ENCODE assay signal across 23 cellular contexts in genomic region chr7:138228764-138229163, GRCh38.
"Had no signal": no experiment of that assay in that cellular context is flagged by ENCODE, and none has a peak within 500 bp of the region (broad histone marks: within the 10 kb centered on the region; RNA-seq: fewer than 3 reads in every experiment).

No MANE protein-coding gene starts in this region.

- H3K4me2 ChIP-seq: SK-N-SH had no signal

- H3K4me3 ChIP-seq: adrenal gland, breast epithelium had no signal

- H3K4me3 Mint-ChIP-seq: activated CD8-positive, alpha-beta T cell treated with anti-CD3 and anti-CD28 coated beads for 36 hours; activated naive CD8-positive, alpha-beta T cell treated with anti-CD3 and anti-CD28 coated beads, Interleukin-2, amount 10 ng/mL, durations not matched to agents 7 days and 5 days; activated T-cell treated with anti-CD3 and anti-CD28 coated beads, Interleukin-2, amount 50 U/mL, for 72 hours had no signal

- H3K27ac ChIP-seq: adrenal gland, breast epithelium had no signal

- DNase-seq: activated CD4-positive, alpha-beta T cell treated with anti-CD3 and anti-CD28 coated beads for 4 hours; activated CD8-positive, alpha-beta memory T cell treated with anti-CD3 and anti-CD28 coated beads, Interleukin-2, amount 50 U/mL, for 4 hours; activated CD8-positive, alpha-beta T cell treated with anti-CD3 and anti-CD28 coated beads for 36 hours; activated gamma-delta T cell treated with Interleukin-2 at 50 U/mL for 16 hours; activated naive CD4-positive, alpha-beta T cell treated with anti-CD3 and anti-CD28 coated beads, Interleukin-2, amount 50 U/mL, for 16 hours; activated naive CD8-positive, alpha-beta T cell treated with anti-CD3 and anti-CD28 coated beads, Interleukin-2, amount 10 ng/mL, durations not matched to agents 7 days and 5 days; activated T-cell treated with anti-CD3 and anti-CD28 coated beads, Interleukin-2, amount 50 U/mL, for 72 hours; adrenal gland; aorta; caudate nucleus; Kasumi-1; KBM-7; NCI-H1105 treated with DMSO at 0.1 percent for 48 hours; NCI-H1436 treated with DMSO at 0.1 percent for 48 hours; NCI-H187; NCI-H2081; NCI-H510A treated with DMSO at 0.1 percent for 48 hours; SIG-M5; SK-N-SH; T-helper 1 cell had no signal

- H3K9me3 Mint-ChIP-seq: activated CD8-positive, alpha-beta T cell treated with anti-CD3 and anti-CD28 coated beads for 36 hours; activated T-helper 2 cell treated with anti-CD3 and anti-CD28 coated beads, Interferon-gamma antibody, Interleukin-2, Interleukin-4, amounts not matched to agents 10 μg/mL and 5 μg/mL and 100 μg/mL, durations not matched to agents 14 hours and 24 hours and 36 hours had no signal

- H3K9ac ChIP-seq: SK-N-SH had no signal

- H3K36me3 Mint-ChIP-seq: activated naive CD8-positive, alpha-beta T cell treated with anti-CD3 and anti-CD28 coated beads, Interleukin-2, amount 10 ng/mL, durations not matched to agents 7 days and 5 days had no signal

- ATAC-seq: activated CD4-positive, CD25-positive, alpha-beta regulatory T cell treated with anti-CD3 and anti-CD28 coated beads, Interleukin-2, amount 50 U/mL, for 24 hours; activated CD8-positive, alpha-beta T cell treated with anti-CD3 and anti-CD28 coated beads for 36 hours; activated T-cell treated with anti-CD3 and anti-CD28 coated beads, Interleukin-2, amount 50 U/mL, for 72 hours had no signal

- H3K27me3 ChIP-seq: adrenal gland, breast epithelium had no signal

- H3K27ac Mint-ChIP-seq: activated CD8-positive, alpha-beta T cell treated with anti-CD3 and anti-CD28 coated beads for 36 hours; activated naive CD8-positive, alpha-beta T cell treated with anti-CD3 and anti-CD28 coated beads, Interleukin-2, amount 10 ng/mL, durations not matched to agents 7 days and 5 days; activated T-cell treated with anti-CD3 and anti-CD28 coated beads, Interleukin-2, amount 50 U/mL, for 72 hours; activated T-helper 2 cell treated with anti-CD3 and anti-CD28 coated beads, Interferon-gamma antibody, Interleukin-2, Interleukin-4, amounts not matched to agents 10 μg/mL and 5 μg/mL and 100 μg/mL, durations not matched to agents 14 hours and 24 hours and 36 hours had no signal

- H3K9me3 ChIP-seq: adrenal gland, SK-N-SH had no signal

- H3K4me1 ChIP-seq: adrenal gland, breast epithelium had no signal

- H3K4me1 Mint-ChIP-seq: activated naive CD8-positive, alpha-beta T cell treated with anti-CD3 and anti-CD28 coated beads, Interleukin-2, amount 10 ng/mL, durations not matched to agents 7 days and 5 days had no signal

- H3K27me3 Mint-ChIP-seq: activated naive CD8-positive, alpha-beta T cell treated with anti-CD3 and anti-CD28 coated beads, Interleukin-2, amount 10 ng/mL, durations not matched to agents 7 days and 5 days had no signal

- H3K36me3 ChIP-seq: adrenal gland, breast epithelium had no signal
